Comparison of ENCODE assay signal across 8 cellular contexts in genomic region chr1:99969260-99969728, GRCh38. TPM values are rescaled to one million over a fixed set of nuclear protein-coding genes. Genes with fewer than 3 reads are reported as not detected.
DNase-seq lines count a peak whose midpoint lies in the region; ATAC-seq and TF ChIP-seq lines count a peak whose summit lies in the region.

No MANE protein-coding gene starts in this region.

- no peaks in the 10 kb centered on the region for H3K36me3 ChIP-seq in MM.1S (replicated peaks; ENCODE audit: insufficient read depth, low read length)

- H2AFZ ChIP-seq in MM.1S (ENCODE audit: low read length) = peak overlapping the region; percentile 97

- H3K4me1 ChIP-seq in MM.1S (ENCODE audit: low read length) = 0 out of 2 replicates have a peak, but pooled peaks cover 5% of the 10 kb centered on the region
- peaks cover 15% of the 10 kb centered on the region for H3K4me1 ChIP-seq in mononuclear cell (ENCODE audit: insufficient read depth, low read length)

- no peaks in the 10 kb centered on the region for H4K20me1 ChIP-seq in MM.1S (ENCODE audit: insufficient read depth, low read length)

- peak overlapping the region; percentile 34; the same call in 1 of the 2 replicates for H3K27ac ChIP-seq in MM.1S (ENCODE audit: low read length)

- H3K9me3 ChIP-seq in MM.1S (replicated peaks; ENCODE audit: insufficient read depth, low read length) = no peaks in the 10 kb centered on the region
- H3K9me3 ChIP-seq in mononuclear cell (ENCODE audit: low read depth, low read length) = no peaks in the 10 kb centered on the region

- TF ChIP-seq CTCF in MM.1S (IDR thresholded peaks at IDR 0.05; ENCODE audit: low read length) = no peak
- TF ChIP-seq CTCF in choroid plexus epithelial cell (conservative IDR thresholded peaks at IDR 0.05; ENCODE audit: low read depth, low read length) = no peak

- ATAC-seq in GM21619 (IDR thresholded peaks at IDR 0.05; ENCODE audit: unreplicated experiment) = peak; percentile 14

- H3K4me3 ChIP-seq in GM08714 (ENCODE audit: low read length) (peak overlapping the region; percentile 88), MM.1S (ENCODE audit: low read length) (peak overlapping the region; percentile 73), choroid plexus epithelial cell (ENCODE audit: low read depth, low read length) (peak overlapping the region; percentile 91), mononuclear cell (ENCODE audit: low read length) (peak overlapping the region; percentile 84)

- H3K9ac ChIP-seq in MM.1S (ENCODE audit: low read length) = 0 out of 2 replicates have a peak overlapping the region, but pooled peaks have one; percentile 33

- peaks cover 9% of the 10 kb centered on the region for H3K79me2 ChIP-seq in MM.1S (ENCODE audit: low read length)

- no peaks in the 10 kb centered on the region for H3K27me3 ChIP-seq in MM.1S (replicated peaks; ENCODE audit: insufficient read depth, low read length)
- no peaks in the 10 kb centered on the region for H3K27me3 ChIP-seq in mononuclear cell (ENCODE audit: insufficient read depth, low read length)

- DNase-seq in MM.1S = no peak
- DNase-seq in choroid plexus epithelial cell (ENCODE audit: low read depth) = peak; percentile 21
- no peak for DNase-seq in stimulated activated naive CD4-positive, alpha-beta T cell treated with Interleukin-2 at 50 U/mL for 16 hours (lab: John Stamatoyannopoulos, UW)
- DNase-seq in cerebellum (ENCODE audit: low spot score) = no peak
- no peak for DNase-seq in NCI-H1048 (lab: John Stamatoyannopoulos, UW)

- no peaks in the 10 kb centered on the region for H3F3A ChIP-seq in MM.1S (ENCODE audit: insufficient read depth, low read length)

- no peaks in the 10 kb centered on the region for H3K9me2 ChIP-seq in MM.1S (replicated peaks; ENCODE audit: insufficient read depth, low read length)

- peak overlapping the region; percentile 82 for H3K4me2 ChIP-seq in MM.1S (ENCODE audit: low read depth, low read length)

RNA-seq across cellular contexts. Expression of gene SLC35A3, which starts 0.5 kb away (rescaled TPM):
- total RNA-seq in mononuclear cell = 31.0 TPM
- total RNA-seq in cerebellum = 32.1 TPM
